In genomic region chr4:17033256-17034245, GRCh38 we compare ENCODE assay signal across 1 cellular context.
TF ChIP-seq lines count a peak whose summit lies in the region.

No MANE protein-coding gene starts in this region.

TF ChIP-seq in GM23338, 12 proteins besides CTCF, POLR2A, EP300 and RAD21:
- TF ChIP-seq REST (IDR thresholded peaks at IDR 0.05; ENCODE audit: unreplicated experiment): no peak
- no peak for TF ChIP-seq ETS1 (IDR thresholded peaks at IDR 0.05)
- no peak for TF ChIP-seq EZH2phosphoT487 (IDR thresholded peaks at IDR 0.05; ENCODE audit: unreplicated experiment)
- no peak for TF ChIP-seq ZNF462 (CRISPR knock-in tag; IDR thresholded peaks at IDR 0.05)
- no peak for TF ChIP-seq ZNF331 (CRISPR knock-in tag; IDR thresholded peaks at IDR 0.05; ENCODE audit: low read depth)
- no peak for TF ChIP-seq ZNF114 (CRISPR knock-in tag; IDR thresholded peaks at IDR 0.05)
